Comparison of ENCODE assay signal across 21 cellular contexts in the genomic region with DNA sequence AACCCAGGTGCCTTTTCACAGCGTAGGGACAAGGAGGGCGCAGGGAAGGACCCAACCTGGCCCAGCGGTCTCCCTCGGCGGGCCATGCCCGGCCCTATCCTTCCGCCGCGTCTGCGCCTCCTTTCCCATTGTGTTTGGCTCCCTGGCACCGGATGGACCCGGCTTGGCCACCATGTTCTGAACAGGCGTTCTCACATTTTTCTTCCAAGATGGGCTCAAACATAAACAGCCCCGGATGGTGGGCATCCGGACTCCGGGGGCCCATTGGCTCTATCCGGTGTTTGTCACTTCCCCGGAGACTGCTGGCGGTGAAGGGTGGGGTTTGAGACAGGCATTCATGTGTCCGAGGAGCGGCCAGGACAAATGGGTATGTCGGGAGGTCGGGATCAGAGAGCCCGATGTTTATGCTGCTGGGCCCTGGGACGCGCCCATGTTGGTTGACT.
A peak's percentile ranks its signal among the peaks of the same experiment; 100 is the strongest.
DNase-seq lines count a peak whose midpoint lies in the region; ATAC-seq and TF ChIP-seq lines count a peak whose summit lies in the region.
"Had no signal": no experiment of that assay in that cellular context is flagged by ENCODE, and none has a peak within 500 bp of the region (broad histone marks: within the 10 kb centered on the region; RNA-seq: fewer than 3 reads in every experiment).

No MANE protein-coding gene starts in this region.

- no peaks in the 10 kb centered on the region for H3K4me1 Mint-ChIP-seq in chondrocyte (ENCODE audit: low read depth)

- no peak overlapping the region for H3K27ac ChIP-seq in heart right ventricle
- H3K27ac ChIP-seq in upper lobe of right lung: peak overlapping the region; percentile 55
- H3K27ac ChIP-seq: C4-2B had no signal

- no peak overlapping the region for H3K4me3 Mint-ChIP-seq in chondrocyte (ENCODE audit: unreplicated experiment)

- in situ Hi-C loops in GM13977 (cut with MboI; ENCODE audit: low pct_unique_long_range_greater_than_20kb, low sequenced_read_pairs, unreplicated experiment): no loop called here

- H3K9me3 Mint-ChIP-seq in chondrocyte (ENCODE audit: low read depth): no peaks in the 10 kb centered on the region
- H3K9me3 Mint-ChIP-seq: IgD-negative memory B cell had no signal

- peaks cover 43% of the 10 kb centered on the region for H3K27me3 Mint-ChIP-seq in chondrocyte (ENCODE audit: low read depth)
- H3K27me3 Mint-ChIP-seq: IgD-negative memory B cell had no signal

- peaks cover 0 to 68% (median 41%) of the 10 kb centered on the region in 7 donors for H3K27me3 ChIP-seq in heart right ventricle
- no peaks in the 10 kb centered on the region for H3K27me3 ChIP-seq in upper lobe of right lung

- H3K27ac Mint-ChIP-seq in chondrocyte (ENCODE audit: unreplicated experiment): no peak overlapping the region
- H3K27ac Mint-ChIP-seq: IgD-negative memory B cell had no signal

- no peaks in the 10 kb centered on the region for H3K36me3 Mint-ChIP-seq in chondrocyte (ENCODE audit: low read depth)
- H3K36me3 Mint-ChIP-seq: IgD-negative memory B cell had no signal

- H3K4me3 ChIP-seq in heart right ventricle: no peak overlapping the region
- no peak overlapping the region for H3K4me3 ChIP-seq in upper lobe of right lung

- no peaks in the 10 kb centered on the region for H3K9me3 ChIP-seq in heart right ventricle
- H3K9me3 ChIP-seq in upper lobe of right lung: no peaks in the 10 kb centered on the region

- ATAC-seq in heart right ventricle: no peak
- ATAC-seq in upper lobe of right lung: peak; percentile 64
- no peak for ATAC-seq in HG03175 (IDR thresholded peaks at IDR 0.05; ENCODE audit: unreplicated experiment)
- no peak for ATAC-seq in left lobe of liver
- ATAC-seq: Panc1, Right ventricle myocardium inferior had no signal

- H3K36me3 ChIP-seq in heart right ventricle (no peaks in the 10 kb centered on the region), upper lobe of right lung (no peaks in the 10 kb centered on the region)

- peak; percentile 55 for DNase-seq in cardiac septum (ENCODE audit: low spot score)
- no peak for DNase-seq in heart right ventricle
- peak; percentile 64 for DNase-seq in chondrocyte (ENCODE audit: low spot score)
- DNase-seq in mesenteric fat pad (ENCODE audit: low spot score): peak; percentile 69
- DNase-seq in upper lobe of right lung: peak; percentile 68
- no peak for DNase-seq in GM13977 (ENCODE audit: low spot score)
- DNase-seq in left lobe of liver (ENCODE audit: low spot score): no peak
- DNase-seq: ACHN, DMS53, Karpas-422, MV-4-11, NCI-H1105 treated with DMSO at 0.1 percent for 48 hours, NCI-H2029 treated with DMSO at 0.1 percent for 48 hours, NCI-H345, NCI-H524 treated with DMSO at 0.1 percent for 48 hours, NCI-H82 had no signal

- intact Hi-C loops in cardiac septum (cut with DNase I): no loop called here
- intact Hi-C loops in heart right ventricle (cut with DNase I): no loop called here
- intact Hi-C loops in upper lobe of right lung (cut with DNase I): no loop called here

- no peaks in the 10 kb centered on the region for H3K4me1 ChIP-seq in heart right ventricle
- H3K4me1 ChIP-seq in upper lobe of right lung: no peaks in the 10 kb centered on the region

- WGBS in heart right ventricle, 2 donors: 88 to 89% methylated on average over 26 of the region's 26 CpGs

- TF ChIP-seq CTCF in heart right ventricle (IDR thresholded peaks at IDR 0.05) (no peak), chondrocyte (IDR thresholded peaks at IDR 0.05) (no peak), upper lobe of right lung (IDR thresholded peaks at IDR 0.05) (no peak), GM13977 (IDR thresholded peaks at IDR 0.05; ENCODE audit: extremely low read depth, insufficient read depth, missing control alignments) (no peak)

Comparison
In these comparisons a context has a peak if more than half of its experiments do, and no peak if none do; other contexts are left out.
1. DNase-seq: peak in cardiac septum (single experiment), chondrocyte (single experiment), mesenteric fat pad (single experiment) and upper lobe of right lung (single experiment); none in heart right ventricle (0 of 2), GM13977 (single experiment) and left lobe of liver (single experiment).